8 cellular contexts compared by ENCODE assay signal in the genomic region with DNA sequence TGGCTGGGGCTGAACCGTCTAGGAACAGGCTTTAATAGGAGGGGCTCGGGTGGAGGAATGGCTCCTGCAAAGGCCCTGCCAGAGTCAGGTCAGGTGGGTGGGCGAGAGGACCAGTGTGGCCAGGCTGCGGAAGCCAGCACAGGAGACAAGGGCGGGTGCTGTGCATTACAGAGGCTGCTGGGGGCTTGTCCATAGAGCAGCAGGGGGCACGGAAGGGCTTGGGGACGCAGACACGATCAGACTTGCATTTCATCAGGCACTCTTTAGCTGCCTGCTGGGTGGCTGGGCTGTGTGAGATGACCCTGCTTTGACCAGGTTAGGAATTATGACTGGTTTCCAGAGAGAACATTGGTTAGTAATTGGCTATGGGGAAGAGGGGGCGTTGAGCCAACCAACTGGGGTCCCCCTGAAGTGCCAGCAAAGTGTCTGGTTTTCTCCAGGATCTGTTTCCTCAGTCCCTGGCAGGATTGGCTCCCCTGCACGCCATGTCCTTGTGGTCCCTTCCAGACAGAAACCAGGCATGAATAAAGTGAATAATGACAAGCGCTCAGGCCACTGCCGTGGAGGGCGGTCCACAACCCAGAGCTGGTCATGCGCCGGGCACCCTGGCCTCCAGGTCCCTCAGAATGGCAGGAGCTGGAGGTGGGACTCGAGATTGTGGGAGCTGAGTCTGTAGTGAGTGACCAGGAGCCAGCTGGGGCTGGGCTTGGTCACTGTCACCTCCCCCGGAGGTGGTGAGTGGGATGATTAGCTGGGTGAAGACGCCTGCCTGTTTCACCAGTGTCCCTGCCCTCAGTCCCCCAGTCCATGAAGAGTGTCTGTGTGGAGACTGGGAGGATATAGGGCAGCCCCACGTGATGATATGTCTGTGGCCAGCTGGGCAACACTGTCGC. TPM values are rescaled to one million over a fixed set of nuclear protein-coding genes. Genes with fewer than 3 reads are reported as not detected.
DNase-seq lines count a peak whose midpoint lies in the region; ATAC-seq and TF ChIP-seq lines count a peak whose summit lies in the region.
"Not testable (repeated sequence)": the region's sequence is repeated elsewhere in the genome, so short reads cannot be mapped to it uniquely, and the experiment has no call there.

No MANE protein-coding gene starts in this region.

- no CpG with 5 or more reads among the region's 20 CpGs for WGBS in neuronal stem cell (ENCODE audit: extremely low coverage in 2 of 2, insufficient read length in 2 of 2, insufficient replicate concordance in 1 of 2), 2 donors
- WGBS in testis, 2 donors, result 39 to 43% methylated on average over 15 to 19 of the region's 20 CpGs

- peaks cover 5 to 63% (median 33%) of the 10 kb centered on the region in 4 donors for H3K4me1 Mint-ChIP-seq in CD4-positive, CD25-positive, alpha-beta regulatory T cell
- peaks cover 56% of the 10 kb centered on the region for H3K4me1 Mint-ChIP-seq in activated naive CD8-positive, alpha-beta T cell (ENCODE audit: low read depth)
- H3K4me1 Mint-ChIP-seq in endothelial cell (ENCODE audit: unreplicated experiment), result peaks cover 22% of the 10 kb centered on the region

- not testable (repeated sequence) for H3K9me3 Mint-ChIP-seq in CD4-positive, CD25-positive, alpha-beta regulatory T cell; activated naive CD8-positive, alpha-beta T cell (ENCODE audit: low read depth); endothelial cell (ENCODE audit: unreplicated experiment)

- peak overlapping the region; percentile 100 for H3K23ac ChIP-seq in neuronal stem cell (ENCODE audit: low read depth, low read length, poor library complexity)

- H3K4me1 ChIP-seq in CD4-positive, CD25-positive, alpha-beta regulatory T cell (ENCODE audit: control insufficient read depth, insufficient read depth, low read length, poor library complexity, severe bottlenecking), result peaks cover 47% of the 10 kb centered on the region
- H3K4me1 ChIP-seq in neuronal stem cell (ENCODE audit: control insufficient read depth in 2 of 2, insufficient read depth in 1 of 2, low read depth in 1 of 2, low read length in 2 of 2), result peaks cover 7 to 18% of the 10 kb centered on the region in 2 donors
- peaks cover 15% of the 10 kb centered on the region for H3K4me1 ChIP-seq in testis

- not testable (repeated sequence) for H4K91ac ChIP-seq in neuronal stem cell (ENCODE audit: low read depth, low read length, poor library complexity)

- peak overlapping the region; percentile 99 for H2AFZ ChIP-seq in neuronal stem cell (ENCODE audit: low read length)

- H3K18ac ChIP-seq in neuronal stem cell (ENCODE audit: low read length), result peak overlapping the region; percentile 97

- TF ChIP-seq POLR2A in testis (IDR thresholded peaks at IDR 0.05), result not testable (repeated sequence)

- H3K27ac Mint-ChIP-seq in CD4-positive, CD25-positive, alpha-beta regulatory T cell, result peak overlapping the region in 2 of 3 donors; percentile 86 to 90
- H3K27ac Mint-ChIP-seq in activated naive CD8-positive, alpha-beta T cell, result peak overlapping the region; percentile 88
- peak overlapping the region; percentile 67 for H3K27ac Mint-ChIP-seq in endothelial cell (ENCODE audit: unreplicated experiment)

- H2AK5ac ChIP-seq in neuronal stem cell (ENCODE audit: low read depth, low read length), result peak overlapping the region; percentile 56

- H3K9me3 ChIP-seq in CD4-positive, CD25-positive, alpha-beta regulatory T cell (ENCODE audit: control insufficient read depth in 2 of 2, low read length in 2 of 2); neuronal stem cell (replicated peaks in 1 of 2; ENCODE audit: control insufficient read depth in 2 of 2, insufficient read depth in 1 of 2, low read depth in 1 of 2, low read length in 2 of 2); testis: not testable (repeated sequence)

- not testable (repeated sequence) for H3K36me3 Mint-ChIP-seq in CD4-positive, CD25-positive, alpha-beta regulatory T cell; activated naive CD8-positive, alpha-beta T cell; endothelial cell (ENCODE audit: low read depth, unreplicated experiment)

- not testable (repeated sequence) for H2BK120ac ChIP-seq in neuronal stem cell (ENCODE audit: low read depth, low read length)

- intact Hi-C loops in testis (cut with DNase I; ENCODE audit: low total_unique reads), result not testable (repeated sequence)

- H3K36me3 ChIP-seq in CD4-positive, CD25-positive, alpha-beta regulatory T cell (ENCODE audit: control insufficient read depth, insufficient read depth, low read length); neuronal stem cell (replicated peaks in 1 of 2; ENCODE audit: control insufficient read depth in 2 of 2, insufficient read depth in 2 of 2, low read length in 2 of 2); testis (ENCODE audit: low read depth, missing control alignments): not testable (repeated sequence)

- peak overlapping the region; percentile 97 for H3K9ac ChIP-seq in neuronal stem cell (ENCODE audit: low read depth, low read length, poor library complexity)

- H3K14ac ChIP-seq in neuronal stem cell (ENCODE audit: low read length), result peak overlapping the region; percentile 100

- TF ChIP-seq CTCF in endothelial cell (IDR thresholded peaks at IDR 0.05; ENCODE audit: unreplicated experiment); testis (IDR thresholded peaks at IDR 0.05): not testable (repeated sequence)

- H3K4me3 ChIP-seq in CD4-positive, CD25-positive, alpha-beta regulatory T cell (ENCODE audit: low read depth, low read length), result not testable (repeated sequence)
- H3K4me3 ChIP-seq in neuronal stem cell (ENCODE audit: low read length in 2 of 2) (peak overlapping the region; percentile 98), testis (peak overlapping the region; percentile 84 to 93)

- peak overlapping the region; percentile 92 to 97 (median 94) for H3K4me3 Mint-ChIP-seq in CD4-positive, CD25-positive, alpha-beta regulatory T cell
- H3K4me3 Mint-ChIP-seq in activated naive CD8-positive, alpha-beta T cell, result peak overlapping the region; percentile 92
- peak overlapping the region; percentile 95 for H3K4me3 Mint-ChIP-seq in endothelial cell (ENCODE audit: unreplicated experiment)

- ATAC-seq in CD4-positive, CD25-positive, alpha-beta regulatory T cell (ENCODE audit: low read depth in 2 of 2), result not testable (repeated sequence)
- peak; percentile 9 for ATAC-seq in HG03139 (IDR thresholded peaks at IDR 0.05; ENCODE audit: unreplicated experiment)

- H3K4me2 ChIP-seq in neuronal stem cell (ENCODE audit: insufficient read depth, low read length, poor library complexity, severe bottlenecking), result peak overlapping the region; percentile 86

- not testable (repeated sequence) for H2BK15ac ChIP-seq in neuronal stem cell (ENCODE audit: low read length)

- H3K27me3 ChIP-seq in CD4-positive, CD25-positive, alpha-beta regulatory T cell (ENCODE audit: control insufficient read depth, insufficient read depth, low read length); neuronal stem cell (ENCODE audit: control insufficient read depth in 3 of 3, insufficient read depth in 3 of 3, low read depth in 1 of 3, low read length in 3 of 3); testis: not testable (repeated sequence)

- DNase-seq in CD4-positive, CD25-positive, alpha-beta regulatory T cell; neuronal stem cell (ENCODE audit: low spot score): not testable (repeated sequence)
- DNase-seq in SK-N-DZ (ENCODE audit: low spot score) (peak; percentile 55), endothelial cell (ENCODE audit: low spot score) (peak; percentile 13), islet precursor cell (peak; percentile 47), testis (peak; percentile 52)

- not testable (repeated sequence) for H4K8ac ChIP-seq in neuronal stem cell (ENCODE audit: low read depth, low read length)

- H3K27ac ChIP-seq in CD4-positive, CD25-positive, alpha-beta regulatory T cell (ENCODE audit: insufficient read depth, low read length, poor library complexity, severe bottlenecking), result peak overlapping the region; percentile 63
- not testable (repeated sequence) for H3K27ac ChIP-seq in neuronal stem cell (replicated peaks; ENCODE audit: low read length)
- H3K27ac ChIP-seq in testis, result peak overlapping the region; percentile 73 to 84

- not testable (repeated sequence) for H2BK12ac ChIP-seq in neuronal stem cell (ENCODE audit: low read length)

- peak overlapping the region; percentile 76 for H3K4ac ChIP-seq in neuronal stem cell (ENCODE audit: low read length)

- peaks cover 12% of the 10 kb centered on the region for H3K79me1 ChIP-seq in neuronal stem cell (ENCODE audit: low read depth, low read length)

- H3K27me3 Mint-ChIP-seq in CD4-positive, CD25-positive, alpha-beta regulatory T cell; activated naive CD8-positive, alpha-beta T cell; endothelial cell (ENCODE audit: unreplicated experiment): not testable (repeated sequence)

- H2BK5ac ChIP-seq in neuronal stem cell (ENCODE audit: low read length), result peak overlapping the region; percentile 39

RNA-seq across cellular contexts. Expression of a gene that starts 1.0 kb away (rescaled TPM):
- 28.7 TPM for total RNA-seq in CD4-positive, CD25-positive, alpha-beta regulatory T cell
- 100 to 1,000 TPM; 106 to 123 (median 114) TPM for polyA plus RNA-seq in CD4-positive, CD25-positive, alpha-beta regulatory T cell
- 52.4 and 68.6 TPM in 2 replicates for polyA plus RNA-seq in SK-N-DZ (2014; cell fraction: cytosol; rRNA removed)
- 65.0 and 66.5 TPM in 2 replicates for polyA plus RNA-seq in SK-N-DZ (2014; cell fraction: nucleus; rRNA removed)
- total RNA-seq in endothelial cell (ENCODE audit: unreplicated experiment) (54.2 TPM), testis (100 to 1,000 TPM; 152 to 257 TPM)
- polyA plus RNA-seq in neuronal stem cell (2013, experiment 1 of 2), result 26.0 TPM
- polyA plus RNA-seq in neuronal stem cell (2013, experiment 2 of 2), result 25.8 TPM
- polyA plus RNA-seq in testis (ENCODE audit: insufficient read depth, low read depth, low replicate concordance), result 171 TPM

RNA-seq across cellular contexts. Expression of a gene that starts 52.8 kb away (rescaled TPM):
- 1.3 TPM for total RNA-seq in CD4-positive, CD25-positive, alpha-beta regulatory T cell
- 1 to 10 TPM; 1.2 to 3.3 (median 1.9) TPM for polyA plus RNA-seq in CD4-positive, CD25-positive, alpha-beta regulatory T cell
- polyA plus RNA-seq in SK-N-DZ (2014; cell fraction: cytosol; rRNA removed), result 10.6 and 16.7 TPM in 2 replicates
- 8.3 and 9.4 TPM in 2 replicates for polyA plus RNA-seq in SK-N-DZ (2014; cell fraction: nucleus; rRNA removed)
- total RNA-seq in endothelial cell (ENCODE audit: unreplicated experiment) (19.0 TPM), testis (1 to 10 TPM; 5.1 to 6.1 TPM)
- 23.2 TPM for polyA plus RNA-seq in neuronal stem cell (2013, experiment 1 of 2)
- polyA plus RNA-seq in neuronal stem cell (2013, experiment 2 of 2), result 22.9 TPM
- polyA plus RNA-seq in testis (ENCODE audit: insufficient read depth, low read depth, low replicate concordance), result 2.1 TPM
